Comparison of ENCODE assay signal across 18 cellular contexts in the genomic region with DNA sequence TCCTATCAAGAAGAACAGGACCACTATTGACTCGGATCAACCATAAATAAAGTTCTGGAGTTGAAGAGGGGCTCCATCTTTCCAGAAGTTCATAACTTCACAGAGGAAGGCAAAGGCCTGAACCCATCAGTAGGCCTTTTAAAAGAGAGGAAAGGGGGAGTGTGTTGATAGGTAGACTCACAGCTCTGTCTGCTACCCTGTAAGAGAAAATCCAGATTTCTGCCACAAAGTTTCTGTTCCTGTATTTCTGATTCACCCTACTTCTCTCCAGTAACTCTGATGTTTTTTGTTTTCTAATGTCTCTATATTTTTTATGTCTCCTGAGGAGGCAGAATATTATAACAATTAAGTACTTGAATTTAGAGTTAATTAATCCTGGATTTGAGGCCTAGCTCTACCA.
A peak's percentile ranks its signal among the peaks of the same experiment; 100 is the strongest.
DNase-seq lines count a peak whose midpoint lies in the region; ATAC-seq and TF ChIP-seq lines count a peak whose summit lies in the region.
"Had no signal": no experiment of that assay in that cellular context is flagged by ENCODE, and none has a peak within 500 bp of the region (broad histone marks: within the 10 kb centered on the region; RNA-seq: fewer than 3 reads in every experiment).

No MANE protein-coding gene starts in this region.

- no peaks in the 10 kb centered on the region for H3K9me3 Mint-ChIP-seq in MCF 10A (ENCODE audit: unreplicated experiment)

- no peak overlapping the region for H3K27ac Mint-ChIP-seq in MCF 10A (ENCODE audit: low read depth, unreplicated experiment)
- H3K27ac Mint-ChIP-seq: CD8-positive, alpha-beta memory T cell had no signal

- DNase-seq in breast epithelium (ENCODE audit: low spot score in 2 of 2) (no peak), MCF 10A (ENCODE audit: unreplicated experiment) (no peak), activated T-cell treated with anti-CD3 and anti-CD28 coated beads for 4 hours (no peak), NCI-H2227 treated with DMSO at 0.1 percent for 48 hours (lab: John Stamatoyannopoulos, UW) (no peak)
- DNase-seq: activated CD4-positive, alpha-beta T cell treated with anti-CD3 and anti-CD28 coated beads, Interleukin-2, amount 50 U/mL, for 48 hours; activated effector memory CD4-positive, alpha-beta T cell treated with Interleukin-2 at 50 U/mL for 16 hours; body of pancreas; CD8-positive, alpha-beta memory T cell; effector memory CD4-positive, alpha-beta T cell; gastrocnemius medialis; GF-D8; NCI-H1694; posterior cingulate gyrus; transverse colon had no signal

- ATAC-seq in GM21825 (IDR thresholded peaks at IDR 0.05; ENCODE audit: unreplicated experiment) (peak; percentile 45), HG03442 (IDR thresholded peaks at IDR 0.05; ENCODE audit: unreplicated experiment) (peak; percentile 53), HG03108 (IDR thresholded peaks at IDR 0.05; ENCODE audit: unreplicated experiment) (no peak), HG03439 (IDR thresholded peaks at IDR 0.05; ENCODE audit: unreplicated experiment) (no peak)
- ATAC-seq: body of pancreas, gastrocnemius medialis had no signal

- H3K9me3 ChIP-seq in breast epithelium: no peaks in the 10 kb centered on the region
- H3K9me3 ChIP-seq: body of pancreas, gastrocnemius medialis, transverse colon had no signal

- no peaks in the 10 kb centered on the region for H3K36me3 Mint-ChIP-seq in MCF 10A (ENCODE audit: insufficient read depth, unreplicated experiment)
- H3K36me3 Mint-ChIP-seq: CD8-positive, alpha-beta memory T cell had no signal

- intact Hi-C loops in breast epithelium (cut with DNase I; ENCODE audit: low total_unique reads) (loop anchor here (5.0 kb wide), 1 partner anchor 78 kb away; no protein-coding TSS in a partner anchor), MCF 10A (cut with micrococcal nuclease) (no loop called here)

- peaks cover 9% of the 10 kb centered on the region for H3K4me1 Mint-ChIP-seq in MCF 10A (ENCODE audit: insufficient read depth, unreplicated experiment)

- peak overlapping the region; percentile 25 to 67 for H3K27ac ChIP-seq in breast epithelium
- H3K27ac ChIP-seq: body of pancreas had no signal

- H3K36me3 ChIP-seq in breast epithelium: no peaks in the 10 kb centered on the region
- H3K36me3 ChIP-seq: gastrocnemius medialis, transverse colon had no signal

- H3K27me3 Mint-ChIP-seq in MCF 10A (ENCODE audit: insufficient read depth, unreplicated experiment): no peaks in the 10 kb centered on the region

- no peaks in the 10 kb centered on the region for H3K27me3 ChIP-seq in breast epithelium
- H3K27me3 ChIP-seq: body of pancreas, gastrocnemius medialis, transverse colon had no signal

- TF ChIP-seq CTCF in breast epithelium (IDR thresholded peaks at IDR 0.05) (no peak), MCF 10A (IDR thresholded peaks at IDR 0.05; ENCODE audit: unreplicated experiment) (no peak)

- H3K4me1 ChIP-seq in breast epithelium: peaks cover 0 to 2% of the 10 kb centered on the region in 2 donors

- POLR2A ChIA-PET in MCF 10A (lab: Yijun Ruan, JAX): interaction anchor here (0.6 kb wide), 1 partner anchor 1901 kb away, joined by 3 read pairs; no protein-coding TSS in a partner anchor

- no TSS peak for BruUV-seq in MCF 10A (replicated peaks; lab: Mats Ljungman, UMichigan)

- no peak for TF ChIP-seq POLR2A in breast epithelium (IDR thresholded peaks at IDR 0.05)

- no peak overlapping the region for H3K4me3 Mint-ChIP-seq in MCF 10A (ENCODE audit: unreplicated experiment)
- H3K4me3 Mint-ChIP-seq: CD8-positive, alpha-beta memory T cell had no signal

- H3K4me3 ChIP-seq in breast epithelium: no peak overlapping the region
- H3K4me3 ChIP-seq: body of pancreas, gastrocnemius medialis, transverse colon had no signal

- CTCF ChIA-PET in MCF 10A (lab: Yijun Ruan, JAX): interaction anchor here (0.6 to 1.3 kb wide), 7 partner anchors 12 to 757 kb away, joined by 3 to 4 read pairs (median 3); no protein-coding TSS in a partner anchor

Comparison
In these comparisons a context has a peak if more than half of its experiments do, and no peak if none do; other contexts are left out.
1. ATAC-seq: peak in GM21825 (single experiment) and HG03442 (single experiment); none in HG03108 (single experiment) and HG03439 (single experiment).